ENCODE assay signal across 36 cellular contexts in the genomic region with DNA sequence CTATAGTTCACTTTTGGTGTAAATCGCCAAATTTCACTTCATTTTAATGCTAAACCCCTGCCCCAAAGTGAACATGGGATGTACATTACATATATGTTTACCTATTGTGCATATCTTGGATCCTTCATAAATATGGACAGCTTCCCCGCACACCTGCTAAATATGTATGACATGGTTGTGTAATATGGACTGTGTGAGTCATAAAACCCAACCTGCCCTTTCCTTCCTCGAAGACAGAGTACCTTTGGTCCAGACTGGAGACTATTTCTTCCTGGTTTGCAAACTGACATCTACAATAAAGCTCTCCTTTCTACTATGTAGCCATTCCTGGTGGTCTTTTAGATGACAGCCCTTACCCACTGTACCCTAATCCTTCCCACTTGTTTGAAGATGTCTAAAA. TPM values are rescaled to one million over a fixed set of nuclear protein-coding genes. Genes with fewer than 3 reads are reported as not detected.
"Had no signal": no experiment of that assay in that cellular context is flagged by ENCODE, and none has a peak within 500 bp of the region (broad histone marks: within the 10 kb centered on the region; RNA-seq: fewer than 3 reads in every experiment).

No MANE protein-coding gene starts in this region.

- H3K36me3 Mint-ChIP-seq: activated CD8-positive, alpha-beta memory T cell treated with anti-CD3 and anti-CD28 coated beads, Interleukin-2, amount 10 ng/mL, durations not matched to agents 7 days and 5 days; activated naive CD8-positive, alpha-beta T cell treated with anti-CD3 and anti-CD28 coated beads for 36 hours had no signal

- H3K9me3 ChIP-seq: SJCRH30 had no signal

- H3K36me3 ChIP-seq: brain microvascular endothelial cell, MG63, SJCRH30 had no signal

- H3K27ac ChIP-seq: brain microvascular endothelial cell, PC-9, SK-N-MC, WERI-Rb-1 had no signal

- H3K27ac Mint-ChIP-seq: activated CD4-positive, alpha-beta memory T cell treated with anti-CD3 and anti-CD28 coated beads, Interleukin-2, amount 10 ng/mL, durations not matched to agents 7 days and 5 days; activated CD8-positive, alpha-beta memory T cell treated with anti-CD3 and anti-CD28 coated beads, Interleukin-2, amount 10 ng/mL, durations not matched to agents 7 days and 5 days; activated naive CD8-positive, alpha-beta T cell treated with anti-CD3 and anti-CD28 coated beads for 36 hours; activated T-helper 17 cell treated with anti-CD3 and anti-CD28 coated beads, Interleukin-2, amount 50 U/mL, for 72 hours had no signal

- H3K4me1 Mint-ChIP-seq: activated CD4-positive, alpha-beta memory T cell treated with anti-CD3 and anti-CD28 coated beads, Interleukin-2, amount 10 ng/mL, durations not matched to agents 7 days and 5 days; activated CD8-positive, alpha-beta memory T cell treated with anti-CD3 and anti-CD28 coated beads, Interleukin-2, amount 10 ng/mL, durations not matched to agents 7 days and 5 days; activated naive CD8-positive, alpha-beta T cell treated with anti-CD3 and anti-CD28 coated beads for 36 hours; activated T-helper 17 cell treated with anti-CD3 and anti-CD28 coated beads, Interleukin-2, amount 50 U/mL, for 72 hours had no signal

- H2AFZ ChIP-seq: PC-9 had no signal

- DNase-seq: activated CD4-positive, alpha-beta memory T cell treated with anti-CD3 and anti-CD28 coated beads, Interleukin-2, amount 10 ng/mL, durations not matched to agents 7 days and 5 days; activated CD4-positive, alpha-beta T cell treated with anti-CD3 and anti-CD28 coated beads for 1 hour; activated CD4-positive, alpha-beta T cell treated with anti-CD3 and anti-CD28 coated beads for 48 hours; activated CD4-positive, CD25-positive, alpha-beta regulatory T cell; activated CD8-positive, alpha-beta memory T cell treated with anti-CD3 and anti-CD28 coated beads for 24 hours; activated CD8-positive, alpha-beta memory T cell treated with anti-CD3 and anti-CD28 coated beads, Interleukin-2, amount 10 ng/mL, durations not matched to agents 7 days and 5 days; activated CD8-positive, alpha-beta memory T cell treated with anti-CD3 and anti-CD28 coated beads, Interleukin-2, amount 50 U/mL, for 48 hours; activated effector memory CD4-positive, alpha-beta T cell treated with anti-CD3 and anti-CD28 coated beads, Interleukin-2, amount 50 U/mL, for 16 hours; activated naive CD4-positive, alpha-beta T cell; activated naive CD4-positive, alpha-beta T cell treated with anti-CD3 and anti-CD28 coated beads, Interleukin-2, amount 50 U/mL, for 16 hours; activated naive CD8-positive, alpha-beta T cell treated with anti-CD3 and anti-CD28 coated beads for 36 hours; activated T-cell treated with anti-CD3 and anti-CD28 coated beads, Interleukin-2, amount 50 U/mL, for 48 hours; amniotic stem cell; aorta; brain microvascular endothelial cell; Karpas-422; MG63; NCI-H1048; NCI-H1105 treated with DMSO at 0.1 percent for 48 hours; NCI-H1436; NCI-H1694; NCI-H2029; NCI-H345; NCI-H524 treated with DMSO at 0.1 percent for 48 hours; NK-92 treated with Interleukin-12 subunit alpha and Interleukin-12 subunit beta, amount 100 ng/mL, for 24 hours; PC-9; SHP77; T1000; WERI-Rb-1 had no signal

- H3K4me3 ChIP-seq: MG63, PC-9, SJCRH30, SK-N-MC had no signal

- H3K4me2 ChIP-seq: PC-9 had no signal

- H3K4me3 Mint-ChIP-seq: activated CD4-positive, alpha-beta memory T cell treated with anti-CD3 and anti-CD28 coated beads, Interleukin-2, amount 10 ng/mL, durations not matched to agents 7 days and 5 days; activated CD8-positive, alpha-beta memory T cell treated with anti-CD3 and anti-CD28 coated beads, Interleukin-2, amount 10 ng/mL, durations not matched to agents 7 days and 5 days; activated naive CD8-positive, alpha-beta T cell treated with anti-CD3 and anti-CD28 coated beads for 36 hours; activated T-helper 17 cell treated with anti-CD3 and anti-CD28 coated beads, Interleukin-2, amount 50 U/mL, for 72 hours had no signal

- ATAC-seq: activated CD8-positive, alpha-beta memory T cell treated with anti-CD3 and anti-CD28 coated beads, Interleukin-2, amount 10 ng/mL, durations not matched to agents 7 days and 5 days; activated T-helper 17 cell treated with anti-CD3 and anti-CD28 coated beads, Interleukin-2, amount 50 U/mL, for 72 hours had no signal

- H3K27me3 ChIP-seq: brain microvascular endothelial cell, MG63, SJCRH30 had no signal

- H3K9me3 Mint-ChIP-seq: activated CD4-positive, alpha-beta memory T cell treated with anti-CD3 and anti-CD28 coated beads, Interleukin-2, amount 10 ng/mL, durations not matched to agents 7 days and 5 days; activated T-helper 17 cell treated with anti-CD3 and anti-CD28 coated beads, Interleukin-2, amount 50 U/mL, for 72 hours had no signal

- FAIRE-seq: RCC 7860 had no signal

RNA-seq across cellular contexts. Expression of gene ACTC1, which starts 12.4 kb away (rescaled TPM):
- total RNA-seq: activated CD4-positive, alpha-beta memory T cell treated with anti-CD3 and anti-CD28 coated beads, Interleukin-2, amount 10 ng/mL, durations not matched to agents 7 days and 5 days; activated CD8-positive, alpha-beta memory T cell treated with anti-CD3 and anti-CD28 coated beads, Interleukin-2, amount 10 ng/mL, durations not matched to agents 7 days and 5 days; activated naive CD8-positive, alpha-beta T cell treated with anti-CD3 and anti-CD28 coated beads for 36 hours; activated T-helper 17 cell treated with anti-CD3 and anti-CD28 coated beads, Interleukin-2, amount 50 U/mL, for 72 hours; PC-9; T-helper 1 cell treated with Interleukin-12 subunit alpha and Interleukin-12 subunit beta and Interleukin-4 antibody, amounts not matched to agents 30 ng/mL and 1 ng/mL, for 36 hours; T-helper 2 cell treated with Interferon-gamma antibody and Interleukin-4, amounts not matched to agents 100 ng/mL and 5 ng/mL, for 36 hours had no signal

RNA-seq across cellular contexts. Expression of gene GJD2, which starts 28.1 kb away (rescaled TPM):
- total RNA-seq: activated CD4-positive, alpha-beta memory T cell treated with anti-CD3 and anti-CD28 coated beads, Interleukin-2, amount 10 ng/mL, durations not matched to agents 7 days and 5 days; activated CD8-positive, alpha-beta memory T cell treated with anti-CD3 and anti-CD28 coated beads, Interleukin-2, amount 10 ng/mL, durations not matched to agents 7 days and 5 days; activated naive CD8-positive, alpha-beta T cell treated with anti-CD3 and anti-CD28 coated beads for 36 hours; activated T-helper 17 cell treated with anti-CD3 and anti-CD28 coated beads, Interleukin-2, amount 50 U/mL, for 72 hours; NCI-H460; PC-9; SJCRH30; T-helper 1 cell treated with Interleukin-12 subunit alpha and Interleukin-12 subunit beta and Interleukin-4 antibody, amounts not matched to agents 30 ng/mL and 1 ng/mL, for 36 hours; T-helper 2 cell treated with Interferon-gamma antibody and Interleukin-4, amounts not matched to agents 100 ng/mL and 5 ng/mL, for 36 hours had no signal
- polyA plus RNA-seq: aorta had no signal
